10 cellular contexts compared by ENCODE assay signal in genomic region chr10:33125522-33125921, GRCh38.
DNase-seq lines count a peak whose midpoint lies in the region; ATAC-seq, FAIRE-seq and TF ChIP-seq lines count a peak whose summit lies in the region.
"Had no signal": no experiment of that assay in that cellular context is flagged by ENCODE, and none has a peak within 500 bp of the region (broad histone marks: within the 10 kb centered on the region; RNA-seq: fewer than 3 reads in every experiment).

No MANE protein-coding gene starts in this region.

- peaks cover 45% of the 10 kb centered on the region for H3K4me1 ChIP-seq in keratinocyte (ENCODE audit: control insufficient read depth, extremely low read depth, insufficient read depth, low read length)

- H3K27me3 ChIP-seq in keratinocyte (ENCODE audit: control insufficient read depth, extremely low read depth, insufficient read depth, low read length) = no peaks in the 10 kb centered on the region

- CTCF ChIA-PET in activated naive CD4-positive, alpha-beta T cell treated with anti-CD3 and anti-CD28 coated beads, Interleukin-2, amount 10 ng/mL, durations not matched to agents 7 days and 5 days (lab: Charles Lee) = interaction anchor here (1.4 to 2.1 kb wide), 4 partner anchors 10 to 30 kb away, joined by 4 to 8 read pairs (median 6); no protein-coding TSS in a partner anchor
- CTCF ChIA-PET in activated naive CD4-positive, alpha-beta T cell treated with anti-CD3 and anti-CD28 coated beads for 36 hours (lab: Charles Lee) = interaction anchor here (0.8 to 1.8 kb wide), 5 partner anchors 8 to 30 kb away, joined by 3 to 7 read pairs (median 5); no protein-coding TSS in a partner anchor
- CTCF ChIA-PET in activated CD4-positive, alpha-beta memory T cell treated with anti-CD3 and anti-CD28 coated beads, Interleukin-2, amount 10 ng/mL, durations not matched to agents 7 days and 5 days (lab: Charles Lee) = interaction anchor here (1.2 to 2.3 kb wide), 3 partner anchors 10 to 145 kb away, joined by 3 to 35 read pairs (median 5); no protein-coding TSS in a partner anchor

- peak overlapping the region; percentile 63 for H3K4me2 ChIP-seq in keratinocyte (ENCODE audit: control insufficient read depth, extremely low read depth, insufficient read depth, low read depth, low read length)

- H3K79me2 ChIP-seq in keratinocyte (ENCODE audit: control insufficient read depth, insufficient read depth, low read length) = no peaks in the 10 kb centered on the region

- TF ChIP-seq CTCF in keratinocyte (optimal IDR thresholded peaks at IDR 0.05 in 1 of 3, IDR thresholded peaks at IDR 0.05 in 1 of 3, conservative IDR thresholded peaks at IDR 0.05 in 1 of 3; ENCODE audit: extremely low read depth in 1 of 3, insufficient read depth in 2 of 3, low read length in 3 of 3) (no peak), mesothelial cell of epicardium (IDR thresholded peaks at IDR 0.05; ENCODE audit: unreplicated experiment) (no peak)

- dilution Hi-C loops in keratinocyte (cut with MboI; ENCODE audit: extremely low pct_ligation_motif_present, low sequenced_read_pairs) = no loop called here

- no peaks in the 10 kb centered on the region for H4K20me1 ChIP-seq in keratinocyte (ENCODE audit: control insufficient read depth, extremely low read depth, insufficient read depth, low read length)

- peak overlapping the region; percentile 94 for H3K27ac ChIP-seq in keratinocyte (ENCODE audit: control insufficient read depth, insufficient read depth, low read length)

- no peak overlapping the region for H2AFZ ChIP-seq in keratinocyte (ENCODE audit: control insufficient read depth, low read length)

- intact Hi-C loops in activated naive CD4-positive, alpha-beta T cell treated with anti-CD3 and anti-CD28 coated beads for 36 hours (cut with micrococcal nuclease) = no loop called here

- POLR2A ChIA-PET in activated CD4-positive, alpha-beta memory T cell treated with anti-CD3 and anti-CD28 coated beads, Interleukin-2, amount 10 ng/mL, durations not matched to agents 7 days and 5 days (lab: Charles Lee) = interaction anchor here (0.8 to 18.0 kb wide), 13 partner anchors 5 to 145 kb away, joined by 3 to 408 read pairs (median 6); no protein-coding TSS in a partner anchor

- peak overlapping the region; percentile 72 for H3K9ac ChIP-seq in keratinocyte (ENCODE audit: control insufficient read depth, extremely low read depth, insufficient read depth, low read length)

- H3K9me3 ChIP-seq in keratinocyte (ENCODE audit: control insufficient read depth, low read depth, low read length) = no peaks in the 10 kb centered on the region

- no peaks in the 10 kb centered on the region for H3K9me3 Mint-ChIP-seq in activated naive CD4-positive, alpha-beta T cell treated with anti-CD3 and anti-CD28 coated beads, Interleukin-2, amount 10 ng/mL, durations not matched to agents 7 days and 5 days
- no peaks in the 10 kb centered on the region for H3K9me3 Mint-ChIP-seq in activated naive CD4-positive, alpha-beta T cell treated with anti-CD3 and anti-CD28 coated beads for 36 hours
- H3K9me3 Mint-ChIP-seq in activated CD4-positive, alpha-beta memory T cell treated with anti-CD3 and anti-CD28 coated beads, Interleukin-2, amount 10 ng/mL, durations not matched to agents 7 days and 5 days = peaks cover 5% of the 10 kb centered on the region
- no peaks in the 10 kb centered on the region for H3K9me3 Mint-ChIP-seq in stimulated activated effector memory CD8-positive, alpha-beta T cell treated with anti-CD3 and anti-CD28 coated beads, Interleukin-12 subunit alpha, Interleukin-12 subunit beta, amount 100 ng/mL, for 72 hours
- H3K9me3 Mint-ChIP-seq in mesothelial cell of epicardium = no peaks in the 10 kb centered on the region

- H3K27me3 Mint-ChIP-seq in activated naive CD4-positive, alpha-beta T cell treated with anti-CD3 and anti-CD28 coated beads, Interleukin-2, amount 10 ng/mL, durations not matched to agents 7 days and 5 days = no peaks in the 10 kb centered on the region
- peaks cover 6% of the 10 kb centered on the region for H3K27me3 Mint-ChIP-seq in activated naive CD4-positive, alpha-beta T cell treated with anti-CD3 and anti-CD28 coated beads for 36 hours (ENCODE audit: low read depth)
- no peaks in the 10 kb centered on the region for H3K27me3 Mint-ChIP-seq in activated CD4-positive, alpha-beta memory T cell treated with anti-CD3 and anti-CD28 coated beads, Interleukin-2, amount 10 ng/mL, durations not matched to agents 7 days and 5 days
- H3K27me3 Mint-ChIP-seq in mesothelial cell of epicardium (ENCODE audit: low read depth) = no peaks in the 10 kb centered on the region

- peaks cover 61% of the 10 kb centered on the region for H3K4me1 Mint-ChIP-seq in activated naive CD4-positive, alpha-beta T cell treated with anti-CD3 and anti-CD28 coated beads, Interleukin-2, amount 10 ng/mL, durations not matched to agents 7 days and 5 days
- peaks cover 65% of the 10 kb centered on the region for H3K4me1 Mint-ChIP-seq in activated naive CD4-positive, alpha-beta T cell treated with anti-CD3 and anti-CD28 coated beads for 36 hours (ENCODE audit: low read depth)
- H3K4me1 Mint-ChIP-seq in activated CD4-positive, alpha-beta memory T cell treated with anti-CD3 and anti-CD28 coated beads, Interleukin-2, amount 10 ng/mL, durations not matched to agents 7 days and 5 days = peaks cover 88% of the 10 kb centered on the region
- peaks cover 65% of the 10 kb centered on the region for H3K4me1 Mint-ChIP-seq in stimulated activated effector memory CD8-positive, alpha-beta T cell treated with anti-CD3 and anti-CD28 coated beads, Interleukin-12 subunit alpha, Interleukin-12 subunit beta, amount 100 ng/mL, for 72 hours
- peaks cover 5% of the 10 kb centered on the region for H3K4me1 Mint-ChIP-seq in mesothelial cell of epicardium

- H3K27ac Mint-ChIP-seq in activated naive CD4-positive, alpha-beta T cell treated with anti-CD3 and anti-CD28 coated beads, Interleukin-2, amount 10 ng/mL, durations not matched to agents 7 days and 5 days = peak overlapping the region; percentile 92
- H3K27ac Mint-ChIP-seq in activated naive CD4-positive, alpha-beta T cell treated with anti-CD3 and anti-CD28 coated beads for 36 hours = no peak overlapping the region
- H3K27ac Mint-ChIP-seq in activated CD4-positive, alpha-beta memory T cell treated with anti-CD3 and anti-CD28 coated beads, Interleukin-2, amount 10 ng/mL, durations not matched to agents 7 days and 5 days = peak overlapping the region; percentile 94
- peak overlapping the region; percentile 93 for H3K27ac Mint-ChIP-seq in stimulated activated effector memory CD8-positive, alpha-beta T cell treated with anti-CD3 and anti-CD28 coated beads, Interleukin-12 subunit alpha, Interleukin-12 subunit beta, amount 100 ng/mL, for 72 hours
- no peak overlapping the region for H3K27ac Mint-ChIP-seq in mesothelial cell of epicardium

- no peak for ATAC-seq in stimulated activated effector memory CD8-positive, alpha-beta T cell treated with anti-CD3 and anti-CD28 coated beads, Interleukin-12 subunit alpha, Interleukin-12 subunit beta, amount 100 ng/mL, for 72 hours

- peak; percentile 32 for FAIRE-seq in keratinocyte (lab: Jason Lieb, UNC)

- H3K36me3 ChIP-seq in keratinocyte (ENCODE audit: control insufficient read depth in 2 of 2, extremely low read depth in 1 of 2, insufficient read depth in 2 of 2, low read length in 2 of 2) = no peaks in the 10 kb centered on the region

- DNase-seq in activated naive CD4-positive, alpha-beta T cell treated with anti-CD3 and anti-CD28 coated beads, Interleukin-2, amount 10 ng/mL, durations not matched to agents 7 days and 5 days = no peak
- DNase-seq in activated naive CD4-positive, alpha-beta T cell treated with anti-CD3 and anti-CD28 coated beads for 36 hours = no peak
- DNase-seq in activated CD4-positive, alpha-beta memory T cell treated with anti-CD3 and anti-CD28 coated beads, Interleukin-2, amount 10 ng/mL, durations not matched to agents 7 days and 5 days = no peak
- no peak for DNase-seq in keratinocyte (ENCODE audit: low read depth, low spot score)
- DNase-seq in stimulated activated effector memory CD8-positive, alpha-beta T cell treated with anti-CD3 and anti-CD28 coated beads, Interleukin-12 subunit alpha, Interleukin-12 subunit beta, amount 100 ng/mL, for 72 hours (ENCODE audit: low spot score in 2 of 2) = no peak
- DNase-seq in mesothelial cell of epicardium (ENCODE audit: low spot score in 2 of 2, unreplicated experiment in 2 of 2) = no peak
- no peak for DNase-seq in stimulated activated CD8-positive, alpha-beta memory T cell treated with anti-CD3 and anti-CD28 coated beads, Interleukin-4, amount 100 ng/mL, for 48 hours
- no peak for DNase-seq in NCI-H1105 treated with DMSO at 0.1 percent for 48 hours (lab: John Stamatoyannopoulos, UW)
- DNase-seq: DMS79 treated with DMSO at 0.1 percent for 48 hours, NCI-H2171 treated with DMSO at 0.1 percent for 48 hours had no signal

- peaks cover 6% of the 10 kb centered on the region for H3K36me3 Mint-ChIP-seq in activated naive CD4-positive, alpha-beta T cell treated with anti-CD3 and anti-CD28 coated beads, Interleukin-2, amount 10 ng/mL, durations not matched to agents 7 days and 5 days
- H3K36me3 Mint-ChIP-seq in activated naive CD4-positive, alpha-beta T cell treated with anti-CD3 and anti-CD28 coated beads for 36 hours (ENCODE audit: low read depth) = no peaks in the 10 kb centered on the region
- peaks cover 44% of the 10 kb centered on the region for H3K36me3 Mint-ChIP-seq in activated CD4-positive, alpha-beta memory T cell treated with anti-CD3 and anti-CD28 coated beads, Interleukin-2, amount 10 ng/mL, durations not matched to agents 7 days and 5 days (ENCODE audit: low read depth)
- H3K36me3 Mint-ChIP-seq in stimulated activated effector memory CD8-positive, alpha-beta T cell treated with anti-CD3 and anti-CD28 coated beads, Interleukin-12 subunit alpha, Interleukin-12 subunit beta, amount 100 ng/mL, for 72 hours = peaks cover 1% of the 10 kb centered on the region
- H3K36me3 Mint-ChIP-seq in mesothelial cell of epicardium = no peaks in the 10 kb centered on the region

- no peak overlapping the region for H3K4me3 ChIP-seq in keratinocyte (ENCODE audit: control insufficient read depth in 2 of 3, extremely low read depth in 1 of 3, insufficient read depth in 2 of 3, low read depth in 1 of 3, low read length in 3 of 3)

- H3K9me1 ChIP-seq in keratinocyte (ENCODE audit: control insufficient read depth, extremely low read depth, insufficient read depth, low read length) = no peaks in the 10 kb centered on the region

- H3K4me3 Mint-ChIP-seq in activated naive CD4-positive, alpha-beta T cell treated with anti-CD3 and anti-CD28 coated beads, Interleukin-2, amount 10 ng/mL, durations not matched to agents 7 days and 5 days = no peak overlapping the region
- H3K4me3 Mint-ChIP-seq in activated naive CD4-positive, alpha-beta T cell treated with anti-CD3 and anti-CD28 coated beads for 36 hours = no peak overlapping the region
- H3K4me3 Mint-ChIP-seq in activated CD4-positive, alpha-beta memory T cell treated with anti-CD3 and anti-CD28 coated beads, Interleukin-2, amount 10 ng/mL, durations not matched to agents 7 days and 5 days = no peak overlapping the region
- no peak overlapping the region for H3K4me3 Mint-ChIP-seq in stimulated activated effector memory CD8-positive, alpha-beta T cell treated with anti-CD3 and anti-CD28 coated beads, Interleukin-12 subunit alpha, Interleukin-12 subunit beta, amount 100 ng/mL, for 72 hours
- H3K4me3 Mint-ChIP-seq in mesothelial cell of epicardium = no peak overlapping the region

Comparison
In these comparisons a context has a peak if more than half of its experiments do, and no peak if none do; other contexts are left out.
1. H3K27ac Mint-ChIP-seq: peak in activated naive CD4-positive, alpha-beta T cell treated with anti-CD3 and anti-CD28 coated beads, Interleukin-2, amount 10 ng/mL, durations not matched to agents 7 days and 5 days (single experiment), activated CD4-positive, alpha-beta memory T cell treated with anti-CD3 and anti-CD28 coated beads, Interleukin-2, amount 10 ng/mL, durations not matched to agents 7 days and 5 days (single experiment) and stimulated activated effector memory CD8-positive, alpha-beta T cell treated with anti-CD3 and anti-CD28 coated beads, Interleukin-12 subunit alpha, Interleukin-12 subunit beta, amount 100 ng/mL, for 72 hours (single experiment); none in activated naive CD4-positive, alpha-beta T cell treated with anti-CD3 and anti-CD28 coated beads for 36 hours (single experiment) and mesothelial cell of epicardium (single experiment).